In genomic region chr12:56905852-56906251, GRCh38 we compare ENCODE assay signal across 11 cellular contexts. TPM values are rescaled to one million over a fixed set of nuclear protein-coding genes. Genes with fewer than 3 reads are reported as not detected.
"Had no signal": no experiment of that assay in that cellular context is flagged by ENCODE, and none has a peak within 500 bp of the region (broad histone marks: within the 10 kb centered on the region; RNA-seq: fewer than 3 reads in every experiment).

No MANE protein-coding gene starts in this region.

- H3K27ac ChIP-seq: GM23248, HL-60 had no signal

- DNase-seq: GM23248, GOT3, H7, HFFc6, IMR-90 had no signal

- H3K4me3 Mint-ChIP-seq: HFFc6 had no signal

- H3K27ac Mint-ChIP-seq: HFFc6 had no signal

- H3K4me3 ChIP-seq: GM23248, HAP-1, K562 had no signal

- ATAC-seq: HCT116, K562 had no signal

RNA-seq across cellular contexts. Expression of gene SDR9C7, which starts 28.4 kb away (rescaled TPM):
- total RNA-seq: GM23248, HFFc6, HT1080, IMR-90 had no signal

RNA-seq across cellular contexts. Expression of gene RDH16, which starts 51.6 kb away (rescaled TPM):
- total RNA-seq: GM23248, H4, HFFc6, HT1080, IMR-90 had no signal
